In genomic region chr4:6201580-6202091, GRCh38 we compare ENCODE assay signal across 11 cellular contexts. TPM values are rescaled to one million over a fixed set of nuclear protein-coding genes. Genes with fewer than 3 reads are reported as not detected.
DNase-seq lines count a peak whose midpoint lies in the region; ATAC-seq, FAIRE-seq and TF ChIP-seq lines count a peak whose summit lies in the region.
"Had no signal": no experiment of that assay in that cellular context is flagged by ENCODE, and none has a peak within 500 bp of the region (broad histone marks: within the 10 kb centered on the region; RNA-seq: fewer than 3 reads in every experiment).

No MANE protein-coding gene starts in this region.

- H4K20me1 ChIP-seq in Karpas-422 (ENCODE audit: insufficient read depth, low read depth, low read length) (no peaks in the 10 kb centered on the region), astrocyte (ENCODE audit: insufficient read depth, low read length) (no peaks in the 10 kb centered on the region)

- H3K9ac ChIP-seq in Karpas-422 (ENCODE audit: low read length), result no peak overlapping the region
- no peak overlapping the region for H3K9ac ChIP-seq in astrocyte (ENCODE audit: low read length)

- H3K9me3 Mint-ChIP-seq in astrocyte (ENCODE audit: unreplicated experiment), result peaks cover 7% of the 10 kb centered on the region
- H3K9me3 Mint-ChIP-seq in stimulated activated naive B cell treated with anti-CD40 and anti-IgM and Interleukin-4, amounts not matched to agents 10 μg/mL and 1 μg/mL and 100 μg/mL, for 72 hours, result peaks cover 10 to 18% of the 10 kb centered on the region in 2 donors

- H3K9me3 ChIP-seq in Karpas-422 (ENCODE audit: low read length) (no peaks in the 10 kb centered on the region), astrocyte (ENCODE audit: insufficient read depth, low read depth, low read length) (no peaks in the 10 kb centered on the region)

- no peaks in the 10 kb centered on the region for H3K36me3 Mint-ChIP-seq in astrocyte (ENCODE audit: low read depth, unreplicated experiment)
- peaks cover 4 to 9% of the 10 kb centered on the region in 2 donors for H3K36me3 Mint-ChIP-seq in stimulated activated naive B cell treated with anti-CD40 and anti-IgM and Interleukin-4, amounts not matched to agents 10 μg/mL and 1 μg/mL and 100 μg/mL, for 72 hours

- H3K4me2 ChIP-seq in Karpas-422 (ENCODE audit: low read depth, low read length, poor library complexity, severe bottlenecking), result no peak overlapping the region
- no peak overlapping the region for H3K4me2 ChIP-seq in astrocyte (ENCODE audit: low read length)

- FAIRE-seq in astrocyte (lab: Jason Lieb, UNC), result no peak
- FAIRE-seq: TTC549 had no signal

- peak overlapping the region; percentile 70 for H3K4me3 Mint-ChIP-seq in astrocyte (ENCODE audit: unreplicated experiment)
- peak overlapping the region in 1 of 2 donors; percentile 61 for H3K4me3 Mint-ChIP-seq in stimulated activated naive B cell treated with anti-CD40 and anti-IgM and Interleukin-4, amounts not matched to agents 10 μg/mL and 1 μg/mL and 100 μg/mL, for 72 hours

- DNase-seq in activated naive CD4-positive, alpha-beta T cell treated with Interleukin-2 at 50 U/mL for 16 hours, result peak; percentile 29
- no peak for DNase-seq in activated naive CD4-positive, alpha-beta T cell (lab: John Stamatoyannopoulos, UW)
- DNase-seq in Karpas-422 (peak; percentile 76), astrocyte (ENCODE audit: low read depth) (no peak), COR-L47 (lab: John Stamatoyannopoulos, UW) (no peak)
- peak; percentile 3 for DNase-seq in stimulated activated naive B cell treated with anti-CD40 and anti-IgM and Interleukin-4, amounts not matched to agents 10 μg/mL and 1 μg/mL and 100 μg/mL, for 72 hours
- DNase-seq in stimulated activated CD4-positive, alpha-beta T cell treated with anti-CD3 and anti-CD28 coated beads, Interleukin-12 subunit alpha, Interleukin-12 subunit beta, amount 100 ng/mL, for 4 hours, result no peak

- H2AFZ ChIP-seq in Karpas-422 (ENCODE audit: low read length), result no peak overlapping the region
- no peak overlapping the region for H2AFZ ChIP-seq in astrocyte (ENCODE audit: low read depth, low read length)

- TF ChIP-seq CTCF in astrocyte (IDR thresholded peaks at IDR 0.05; ENCODE audit: insufficient read depth, low read depth, low read length), result no peak

- H3K4me3 ChIP-seq in Karpas-422 (ENCODE audit: low read length) (no peak overlapping the region), astrocyte (ENCODE audit: insufficient read depth, low read depth, low read length) (no peak overlapping the region)

- H3K27ac Mint-ChIP-seq in astrocyte (ENCODE audit: unreplicated experiment), result no peak overlapping the region
- no peak overlapping the region for H3K27ac Mint-ChIP-seq in stimulated activated naive B cell treated with anti-CD40 and anti-IgM and Interleukin-4, amounts not matched to agents 10 μg/mL and 1 μg/mL and 100 μg/mL, for 72 hours

- no peaks in the 10 kb centered on the region for H3K4me1 Mint-ChIP-seq in astrocyte (ENCODE audit: low read depth, unreplicated experiment)
- peaks cover 20 to 23% of the 10 kb centered on the region in 2 donors for H3K4me1 Mint-ChIP-seq in stimulated activated naive B cell treated with anti-CD40 and anti-IgM and Interleukin-4, amounts not matched to agents 10 μg/mL and 1 μg/mL and 100 μg/mL, for 72 hours

- peaks cover 72% of the 10 kb centered on the region for H3K27me3 Mint-ChIP-seq in astrocyte (ENCODE audit: low read depth, unreplicated experiment)
- peaks cover 60 to 86% of the 10 kb centered on the region in 2 donors for H3K27me3 Mint-ChIP-seq in stimulated activated naive B cell treated with anti-CD40 and anti-IgM and Interleukin-4, amounts not matched to agents 10 μg/mL and 1 μg/mL and 100 μg/mL, for 72 hours

- peak in 1 of 2 donors; percentile 22 for ATAC-seq in stimulated activated naive B cell treated with anti-CD40 and anti-IgM and Interleukin-4, amounts not matched to agents 10 μg/mL and 1 μg/mL and 100 μg/mL, for 72 hours (replicated peaks)
- ATAC-seq in HG03025 (IDR thresholded peaks at IDR 0.05; ENCODE audit: low FRiP score, unreplicated experiment), result no peak

- H3K36me3 ChIP-seq in Karpas-422 (ENCODE audit: insufficient read depth, low read length) (no peaks in the 10 kb centered on the region), astrocyte (ENCODE audit: insufficient read depth, low read length) (no peaks in the 10 kb centered on the region)

- H3K27me3 ChIP-seq in Karpas-422 (ENCODE audit: low read length) (no peaks in the 10 kb centered on the region), astrocyte (ENCODE audit: insufficient read depth, low read length) (peaks cover 21% of the 10 kb centered on the region)

- H3K27ac ChIP-seq in Karpas-422 (ENCODE audit: low read length) (no peak overlapping the region), astrocyte (ENCODE audit: low read depth, low read length) (no peak overlapping the region)

- H3K79me2 ChIP-seq in Karpas-422 (ENCODE audit: low read length) (no peaks in the 10 kb centered on the region), astrocyte (ENCODE audit: insufficient read depth, low read length) (no peaks in the 10 kb centered on the region)

- H3K4me1 ChIP-seq in Karpas-422 (ENCODE audit: low read length) (no peaks in the 10 kb centered on the region), astrocyte (ENCODE audit: insufficient read depth, low read length) (peaks cover 3% of the 10 kb centered on the region)

- H3K9me2 ChIP-seq in Karpas-422 (replicated peaks; ENCODE audit: insufficient read depth, low read length), result no peaks in the 10 kb centered on the region

RNA-seq across cellular contexts. Expression of gene JAKMIP1, which starts 1.3 kb away (rescaled TPM):
- total RNA-seq in Karpas-422 (2014; rRNA removed; shearing (Covaris generic); ENCODE audit: low replicate concordance), result not detected in 2 replicates
- total RNA-seq in astrocyte, result 0.50 and 0.79 TPM in 2 replicates
- total RNA-seq: bronchial epithelial cell, LHCN-M2 had no signal

Comparison
In these comparisons a context has a peak if more than half of its experiments do, and no peak if none do; other contexts are left out.
1. DNase-seq: peak in activated naive CD4-positive, alpha-beta T cell treated with Interleukin-2 at 50 U/mL for 16 hours (single experiment), Karpas-422 (single experiment) and stimulated activated naive B cell treated with anti-CD40 and anti-IgM and Interleukin-4, amounts not matched to agents 10 μg/mL and 1 μg/mL and 100 μg/mL, for 72 hours (single experiment); none in activated naive CD4-positive, alpha-beta T cell (0 of 4), astrocyte (single experiment), COR-L47 (single experiment) and stimulated activated CD4-positive, alpha-beta T cell treated with anti-CD3 and anti-CD28 coated beads, Interleukin-12 subunit alpha, Interleukin-12 subunit beta, amount 100 ng/mL, for 4 hours (single experiment).